ENCODE assay signal across 11 cellular contexts in genomic region chr6:137978252-137978896, GRCh38.
A peak's percentile ranks its signal among the peaks of the same experiment; 100 is the strongest.
DNase-seq lines count a peak whose midpoint lies in the region; ATAC-seq, FAIRE-seq and TF ChIP-seq lines count a peak whose summit lies in the region.
"Had no signal": no experiment of that assay in that cellular context is flagged by ENCODE, and none has a peak within 500 bp of the region (broad histone marks: within the 10 kb centered on the region; RNA-seq: fewer than 3 reads in every experiment).

No MANE protein-coding gene starts in this region.

- H3K4me3 ChIP-seq in Peyer's patch (no peak overlapping the region), keratinocyte (ENCODE audit: control insufficient read depth in 2 of 3, extremely low read depth in 1 of 3, insufficient read depth in 2 of 3, low read depth in 1 of 3, low read length in 3 of 3) (no peak overlapping the region)
- H3K4me3 ChIP-seq: A549 had no signal

- no peaks in the 10 kb centered on the region for H3K27me3 ChIP-seq in Peyer's patch
- no peaks in the 10 kb centered on the region for H3K27me3 ChIP-seq in keratinocyte (ENCODE audit: control insufficient read depth, extremely low read depth, insufficient read depth, low read length)

- ATAC-seq in activated CD4-positive, CD25-positive, alpha-beta regulatory T cell treated with anti-CD3 and anti-CD28 coated beads, Interleukin-2, amount 50 U/mL, for 24 hours, result peak; percentile 88 to 90
- peak; percentile 63 for ATAC-seq in GM21423 (IDR thresholded peaks at IDR 0.05; ENCODE audit: unreplicated experiment)
- no peak for ATAC-seq in HG03520 (IDR thresholded peaks at IDR 0.05; ENCODE audit: unreplicated experiment)
- ATAC-seq: A549 had no signal

- H3K9me3 ChIP-seq in Peyer's patch (no peaks in the 10 kb centered on the region), keratinocyte (ENCODE audit: control insufficient read depth, low read depth, low read length) (no peaks in the 10 kb centered on the region)
- H3K9me3 ChIP-seq: A549 had no signal

- FAIRE-seq in keratinocyte (lab: Jason Lieb, UNC), result peak; percentile 97
- FAIRE-seq: A549 had no signal

- H3K4me2 ChIP-seq in keratinocyte (ENCODE audit: control insufficient read depth, extremely low read depth, insufficient read depth, low read depth, low read length), result peak overlapping the region; percentile 6
- H3K4me2 ChIP-seq: A549 had no signal

- peak overlapping the region in 3 of 4 donors; percentile 57 to 90 (median 80) for H3K27ac ChIP-seq in Peyer's patch
- H3K27ac ChIP-seq in keratinocyte (ENCODE audit: control insufficient read depth, insufficient read depth, low read length), result peak overlapping the region; percentile 5
- H3K27ac ChIP-seq: A549 had no signal

- no peaks in the 10 kb centered on the region for H3K79me2 ChIP-seq in keratinocyte (ENCODE audit: control insufficient read depth, insufficient read depth, low read length)

- no peaks in the 10 kb centered on the region for H3K9me1 ChIP-seq in keratinocyte (ENCODE audit: control insufficient read depth, extremely low read depth, insufficient read depth, low read length)

- H3K36me3 ChIP-seq in Peyer's patch, result no peaks in the 10 kb centered on the region
- no peaks in the 10 kb centered on the region for H3K36me3 ChIP-seq in keratinocyte (ENCODE audit: control insufficient read depth in 2 of 2, extremely low read depth in 1 of 2, insufficient read depth in 2 of 2, low read length in 2 of 2)

- H3K4me1 ChIP-seq in Peyer's patch (peaks cover 0 to 14% (median 3%) of the 10 kb centered on the region in 4 donors), keratinocyte (ENCODE audit: control insufficient read depth, extremely low read depth, insufficient read depth, low read length) (peaks cover 16% of the 10 kb centered on the region)
- H3K4me1 ChIP-seq: A549 had no signal

- TF ChIP-seq POLR2A in Peyer's patch (IDR thresholded peaks at IDR 0.05), result no peak

- H2AFZ ChIP-seq in keratinocyte (ENCODE audit: control insufficient read depth, low read length), result no peak overlapping the region

- H4K20me1 ChIP-seq in keratinocyte (ENCODE audit: control insufficient read depth, extremely low read depth, insufficient read depth, low read length), result no peaks in the 10 kb centered on the region

- no peak overlapping the region for H3K9ac ChIP-seq in keratinocyte (ENCODE audit: control insufficient read depth, extremely low read depth, insufficient read depth, low read length)

- no peak for TF ChIP-seq CTCF in Peyer's patch (IDR thresholded peaks at IDR 0.05)
- no peak for TF ChIP-seq CTCF in keratinocyte (optimal IDR thresholded peaks at IDR 0.05 in 1 of 3, IDR thresholded peaks at IDR 0.05 in 1 of 3, conservative IDR thresholded peaks at IDR 0.05 in 1 of 3; ENCODE audit: extremely low read depth in 1 of 3, insufficient read depth in 2 of 3, low read length in 3 of 3)

- no peak for DNase-seq in activated CD4-positive, CD25-positive, alpha-beta regulatory T cell (lab: John Stamatoyannopoulos, UW)
- peak in 1 of 3 donors; percentile 80 for DNase-seq in Peyer's patch
- DNase-seq in keratinocyte (ENCODE audit: low read depth, low spot score), result peak; percentile 91
- DNase-seq in anterior cingulate cortex (lab: John Stamatoyannopoulos, UW), result no peak
- no peak for DNase-seq in NCI-H345 treated with DMSO at 0.1 percent for 48 hours (lab: John Stamatoyannopoulos, UW; ENCODE audit: unreplicated experiment)
- DNase-seq: NCI-H1105, SHP77 treated with DMSO at 0.1 percent for 48 hours had no signal

- dilution Hi-C loops in keratinocyte (cut with MboI; ENCODE audit: extremely low pct_ligation_motif_present, low sequenced_read_pairs), result no loop called here
